1 cellular context compared by ENCODE assay signal in genomic region chr7:84998665-84999064, GRCh38.
TF ChIP-seq lines count a peak whose summit lies in the region.

No MANE protein-coding gene starts in this region.

TF ChIP-seq in HepG2, 621 proteins besides CTCF, POLR2A, EP300 and RAD21:
- TF ChIP-seq FOXO1 (CRISPR knock-in tag; IDR thresholded peaks at IDR 0.05) (no peak), SMAD1 (CRISPR knock-in tag; IDR thresholded peaks at IDR 0.05; ENCODE audit: borderline replicate concordance, low read depth) (no peak), KLF12 (CRISPR knock-in tag; IDR thresholded peaks at IDR 0.05; ENCODE audit: borderline replicate concordance) (no peak), ZNF691 (CRISPR knock-in tag; IDR thresholded peaks at IDR 0.05; ENCODE audit: borderline replicate concordance, low read depth) (no peak), ATF5 (CRISPR knock-in tag; IDR thresholded peaks at IDR 0.05; ENCODE audit: low read depth) (no peak), CEBPG (CRISPR knock-in tag; IDR thresholded peaks at IDR 0.05) (no peak), ZNF3 (CRISPR knock-in tag; IDR thresholded peaks at IDR 0.05) (no peak), ZNF597 (CRISPR knock-in tag; IDR thresholded peaks at IDR 0.05) (no peak), POLR2AphosphoS5 (IDR thresholded peaks at IDR 0.05; ENCODE audit: low read depth, low read length) (no peak), ARNT2 (CRISPR knock-in tag; IDR thresholded peaks at IDR 0.05; ENCODE audit: low read depth) (no peak), ZNF451 (CRISPR knock-in tag; IDR thresholded peaks at IDR 0.05) (no peak), RFXANK (CRISPR knock-in tag; IDR thresholded peaks at IDR 0.05) (no peak), POGZ (CRISPR knock-in tag; IDR thresholded peaks at IDR 0.05) (no peak), ZHX1 (CRISPR knock-in tag; IDR thresholded peaks at IDR 0.05; ENCODE audit: low read depth) (no peak), ZNF407 (CRISPR knock-in tag; IDR thresholded peaks at IDR 0.05; ENCODE audit: not compliant biosample characterization) (no peak), ZBTB46 (CRISPR knock-in tag; IDR thresholded peaks at IDR 0.05; ENCODE audit: borderline replicate concordance) (no peak), CBFB (CRISPR knock-in tag; IDR thresholded peaks at IDR 0.05) (no peak)
